ENCODE assay signal across 1 cellular context in genomic region chr5:178204205-178205009, GRCh38.
A peak's percentile ranks its signal among the peaks of the same experiment; 100 is the strongest.
TF ChIP-seq lines count a peak whose summit lies in the region.

TSS of gene HNRNPAB (plus strand) at chr5:178204533. CDS start at chr5:178204838, 305 bp downstream.

TF ChIP-seq in K562, 482 proteins besides CTCF, POLR2A, EP300 and RAD21 (continued from another document and continues in another):
- peak; percentile 90 for TF ChIP-seq ETS1 (conservative IDR thresholded peaks at IDR 0.05; ENCODE audit: control insufficient read depth, low read depth, low read length)
- no peak for TF ChIP-seq DIDO1 (tag; IDR thresholded peaks at IDR 0.05; ENCODE audit: low read depth)
- no peak for TF ChIP-seq ZNF584 (CRISPR knock-in tag; IDR thresholded peaks at IDR 0.05; ENCODE audit: low read depth)
- TF ChIP-seq BCOR (IDR thresholded peaks at IDR 0.05) = no peak
- TF ChIP-seq PTTG1 (tag; IDR thresholded peaks at IDR 0.05; ENCODE audit: low read depth) = no peak
- TF ChIP-seq CBX1 (IDR thresholded peaks at IDR 0.05; ENCODE audit: low read depth) = peak; percentile 95
- TF ChIP-seq CBX8 (IDR thresholded peaks at IDR 0.05; ENCODE audit: borderline replicate concordance, extremely low read depth, low read depth, low read length, poor library complexity, severe bottlenecking) = no peak
- no peak for TF ChIP-seq PHB2 (IDR thresholded peaks at IDR 0.05; ENCODE audit: low read depth)
- no peak for TF ChIP-seq FOXM1 (IDR thresholded peaks at IDR 0.05; ENCODE audit: low read depth)
- peak; percentile 80; the same call in 1 of the 2 replicates for TF ChIP-seq FOXM1 (CRISPR knock-in tag; IDR thresholded peaks at IDR 0.05; ENCODE audit: low read depth)
- TF ChIP-seq MLLT1 (IDR thresholded peaks at IDR 0.05) = peak in 1 of 2 experiments; percentile 87; a peak in 1 of 4 replicates
- TF ChIP-seq TEAD1 (CRISPR knock-in tag; IDR thresholded peaks at IDR 0.05) = peak in 1 of 2 experiments; percentile 80; a peak in 1 of 4 replicates
- no peak for TF ChIP-seq TRIM24 (IDR thresholded peaks at IDR 0.05)
- TF ChIP-seq ELK1 (CRISPR knock-in tag; IDR thresholded peaks at IDR 0.05) = no peak
- TF ChIP-seq ZNF79 (CRISPR knock-in tag; IDR thresholded peaks at IDR 0.05; ENCODE audit: low read depth) = no peak
- no peak for TF ChIP-seq CBFB (CRISPR knock-in tag; IDR thresholded peaks at IDR 0.05)
- peak; percentile 94 for TF ChIP-seq GTF2A2 (tag; IDR thresholded peaks at IDR 0.05)
- TF ChIP-seq RREB1 (CRISPR knock-in tag; IDR thresholded peaks at IDR 0.05) = no peak
- no peak for TF ChIP-seq HNRNPUL1 (IDR thresholded peaks at IDR 0.05; ENCODE audit: low read length)
- no peak for TF ChIP-seq ZNF311 (CRISPR knock-in tag; IDR thresholded peaks at IDR 0.05)
- no peak for TF ChIP-seq THRA (IDR thresholded peaks at IDR 0.05)
- no peak for TF ChIP-seq MEF2D (tag; conservative IDR thresholded peaks at IDR 0.05; ENCODE audit: low read depth)
- peak; percentile 73 for TF ChIP-seq GTF2B (IDR thresholded peaks at IDR 0.05; ENCODE audit: extremely low read depth, insufficient read length)
- peak; percentile 39; the same call in 1 of the 2 replicates for TF ChIP-seq TOE1 (IDR thresholded peaks at IDR 0.05; ENCODE audit: borderline replicate concordance)
- no peak for TF ChIP-seq TOE1 (CRISPR knock-in tag; IDR thresholded peaks at IDR 0.05; ENCODE audit: borderline replicate concordance, low read depth)
- no peak for TF ChIP-seq ETV1 (tag; conservative IDR thresholded peaks at IDR 0.05; ENCODE audit: low read depth)
- TF ChIP-seq HOMEZ (CRISPR knock-in tag; IDR thresholded peaks at IDR 0.05) = no peak
- no peak for TF ChIP-seq SRSF9 (IDR thresholded peaks at IDR 0.05; ENCODE audit: borderline replicate concordance, low read depth, low read length)
- peak; percentile 97 for TF ChIP-seq RBM22 (IDR thresholded peaks at IDR 0.05; ENCODE audit: low read depth, low read length, poor library complexity, severe bottlenecking)
- no peak for TF ChIP-seq FOXP4 (CRISPR knock-in tag; IDR thresholded peaks at IDR 0.05; ENCODE audit: borderline replicate concordance)
- no peak; the same call in 1 of the 2 replicates for TF ChIP-seq GABPA (tag; conservative IDR thresholded peaks at IDR 0.05; ENCODE audit: low read depth)
- TF ChIP-seq ID3 (CRISPR knock-in tag; IDR thresholded peaks at IDR 0.05) = no peak
- peak; percentile 62 for TF ChIP-seq ID3 (tag; IDR thresholded peaks at IDR 0.05)
- TF ChIP-seq NKRF (IDR thresholded peaks at IDR 0.05; ENCODE audit: borderline replicate concordance) = peak; percentile 75; the same call in 1 of the 2 replicates
- no peak for TF ChIP-seq POLR3G (IDR thresholded peaks at IDR 0.05; ENCODE audit: extremely low read depth, insufficient read length, insufficient replicate concordance)
- TF ChIP-seq E2F3 (CRISPR knock-in tag; IDR thresholded peaks at IDR 0.05) = peak; percentile 64; the same call in 1 of the 2 replicates
- no peak for TF ChIP-seq STAG1 (CRISPR knock-in tag; IDR thresholded peaks at IDR 0.05; ENCODE audit: borderline replicate concordance)
- no peak for TF ChIP-seq PRMT5 (CRISPR knock-in tag; IDR thresholded peaks at IDR 0.05)
- no peak for TF ChIP-seq MAFF (IDR thresholded peaks at IDR 0.05; ENCODE audit: low read length)
- TF ChIP-seq KHSRP (IDR thresholded peaks at IDR 0.05) = no peak
